ENCODE assay signal across 3 cellular contexts in the genomic region with DNA sequence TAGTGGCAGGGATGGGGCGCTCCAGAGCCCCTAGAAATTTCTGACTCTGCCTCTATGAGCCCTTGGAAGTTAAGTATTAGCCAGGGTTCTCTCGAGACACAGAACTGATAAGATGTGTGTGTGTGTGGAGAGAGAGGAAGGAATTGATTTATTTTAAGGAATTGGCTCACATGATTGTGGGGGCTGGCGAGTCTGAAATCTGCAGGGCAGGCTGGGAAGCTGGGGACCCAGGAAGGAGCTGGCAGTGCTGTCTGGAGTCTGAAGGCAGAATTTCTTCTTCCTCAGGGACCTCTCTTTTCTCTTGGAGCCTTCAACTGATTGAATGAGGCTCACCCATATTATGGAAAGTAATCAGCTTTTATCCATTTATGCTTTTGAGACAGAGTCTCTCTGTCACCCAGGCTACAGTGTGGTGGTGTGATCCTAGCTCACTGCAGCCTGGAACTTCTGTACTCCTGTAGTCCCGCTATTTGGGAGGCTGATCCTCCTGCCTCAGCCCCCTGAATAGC.
TF ChIP-seq lines count a peak whose summit lies in the region.

No MANE protein-coding gene starts in this region.

TF ChIP-seq in HEK293, 187 proteins besides CTCF, POLR2A, EP300 and RAD21:
- TF ChIP-seq ZNF302 (tag by site-specific recombination; IDR thresholded peaks at IDR 0.05; ENCODE audit: low read depth) (no peak), ZNF10 (tag by site-specific recombination; IDR thresholded peaks at IDR 0.05) (peak; percentile 94)

TF ChIP-seq in K562, 482 proteins besides CTCF, POLR2A, EP300 and RAD21:
- no peak for TF ChIP-seq NR3C1 (CRISPR knock-in tag; IDR thresholded peaks at IDR 0.05)
- peak; percentile 89 for TF ChIP-seq ZNF134 (CRISPR knock-in tag; conservative IDR thresholded peaks at IDR 0.05)

TF ChIP-seq in H1, 55 proteins besides CTCF, POLR2A, EP300 and RAD21:
- TF ChIP-seq BACH1 (IDR thresholded peaks at IDR 0.05; ENCODE audit: low read length) (no peak), JUN (IDR thresholded peaks at IDR 0.05; ENCODE audit: low read depth, low read length) (no peak), BRCA1 (IDR thresholded peaks at IDR 0.05; ENCODE audit: low read depth, low read length) (no peak), SP2 (IDR thresholded peaks at IDR 0.05; ENCODE audit: low read length) (no peak), BCL11A (IDR thresholded peaks at IDR 0.05; ENCODE audit: low read depth in 2 of 2, low read length in 2 of 2) (no peak), KDM5A (IDR thresholded peaks at IDR 0.05; ENCODE audit: low read length) (no peak), GTF2F1 (IDR thresholded peaks at IDR 0.05; ENCODE audit: borderline replicate concordance, low read depth, low read length) (no peak), HDAC6 (IDR thresholded peaks at IDR 0.05; ENCODE audit: low read depth, low read length) (no peak), TAF1 (IDR thresholded peaks at IDR 0.05; ENCODE audit: low read depth, low read length) (no peak), TBP (IDR thresholded peaks at IDR 0.05; ENCODE audit: low read depth, low read length) (no peak)
- TF ChIP-seq, protein P1, sequence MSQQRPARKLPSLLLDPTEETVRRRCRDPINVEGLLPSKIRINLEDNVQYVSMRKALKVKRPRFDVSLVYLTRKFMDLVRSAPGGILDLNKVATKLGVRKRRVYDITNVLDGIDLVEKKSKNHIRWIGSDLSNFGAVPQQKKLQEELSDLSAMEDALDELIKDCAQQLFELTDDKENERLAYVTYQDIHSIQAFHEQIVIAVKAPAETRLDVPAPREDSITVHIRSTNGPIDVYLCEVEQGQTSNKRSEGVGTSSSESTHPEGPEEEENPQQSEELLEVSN (IDR thresholded peaks at IDR 0.05) = no peak
- TF ChIP-seq, protein P2, sequence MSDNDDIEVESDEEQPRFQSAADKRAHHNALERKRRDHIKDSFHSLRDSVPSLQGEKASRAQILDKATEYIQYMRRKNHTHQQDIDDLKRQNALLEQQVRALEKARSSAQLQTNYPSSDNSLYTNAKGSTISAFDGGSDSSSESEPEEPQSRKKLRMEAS (IDR thresholded peaks at IDR 0.05) = no peak
- TF ChIP-seq, protein P3, sequence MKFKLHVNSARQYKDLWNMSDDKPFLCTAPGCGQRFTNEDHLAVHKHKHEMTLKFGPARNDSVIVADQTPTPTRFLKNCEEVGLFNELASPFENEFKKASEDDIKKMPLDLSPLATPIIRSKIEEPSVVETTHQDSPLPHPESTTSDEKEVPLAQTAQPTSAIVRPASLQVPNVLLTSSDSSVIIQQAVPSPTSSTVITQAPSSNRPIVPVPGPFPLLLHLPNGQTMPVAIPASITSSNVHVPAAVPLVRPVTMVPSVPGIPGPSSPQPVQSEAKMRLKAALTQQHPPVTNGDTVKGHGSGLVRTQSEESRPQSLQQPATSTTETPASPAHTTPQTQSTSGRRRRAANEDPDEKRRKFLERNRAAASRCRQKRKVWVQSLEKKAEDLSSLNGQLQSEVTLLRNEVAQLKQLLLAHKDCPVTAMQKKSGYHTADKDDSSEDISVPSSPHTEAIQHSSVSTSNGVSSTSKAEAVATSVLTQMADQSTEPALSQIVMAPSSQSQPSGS (IDR thresholded peaks at IDR 0.05; ENCODE audit: low read length) = no peak
